10 cellular contexts compared by ENCODE assay signal in the genomic region with DNA sequence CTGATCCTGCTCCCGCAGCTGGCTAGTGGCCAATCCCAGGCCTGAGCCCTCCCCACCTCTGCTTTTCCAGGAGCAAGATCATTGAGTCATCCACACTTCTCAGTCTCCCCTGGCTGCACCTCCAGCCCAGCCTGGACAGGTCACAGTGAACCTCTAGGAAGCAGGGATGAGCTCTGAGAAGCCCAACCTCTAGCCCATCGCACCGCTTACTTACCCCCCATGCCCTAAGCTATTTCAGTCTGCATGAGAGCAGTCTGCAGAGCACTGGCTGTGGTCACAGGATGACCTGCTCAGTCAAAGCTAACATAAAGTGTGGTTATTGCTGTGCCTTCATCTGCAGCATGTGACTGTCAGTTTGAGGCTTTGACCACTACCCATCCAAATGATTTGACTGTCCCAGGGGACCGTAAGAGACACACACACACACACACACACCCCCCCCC.
A peak's percentile ranks its signal among the peaks of the same experiment; 100 is the strongest.
DNase-seq lines count a peak whose midpoint lies in the region; ATAC-seq lines count a peak whose summit lies in the region.
"Had no signal": no experiment of that assay in that cellular context is flagged by ENCODE, and none has a peak within 500 bp of the region (broad histone marks: within the 10 kb centered on the region; RNA-seq: fewer than 3 reads in every experiment).

No MANE protein-coding gene starts in this region.

- H3K9me3 ChIP-seq in neuronal stem cell (replicated peaks in 1 of 2; ENCODE audit: control insufficient read depth in 2 of 2, insufficient read depth in 1 of 2, low read depth in 1 of 2, low read length in 2 of 2), result no peaks in the 10 kb centered on the region

- no peak overlapping the region for H3K4ac ChIP-seq in neuronal stem cell (ENCODE audit: low read length)

- no peak overlapping the region for H2BK12ac ChIP-seq in neuronal stem cell (ENCODE audit: low read length)

- H4K8ac ChIP-seq in neuronal stem cell (ENCODE audit: low read depth, low read length), result no peak overlapping the region

- H2AFZ ChIP-seq in neuronal stem cell (ENCODE audit: low read length), result no peak overlapping the region

- H2BK5ac ChIP-seq in neuronal stem cell (ENCODE audit: low read length), result no peak overlapping the region

- H3K14ac ChIP-seq in neuronal stem cell (ENCODE audit: low read length), result no peak overlapping the region

- H3K18ac ChIP-seq in neuronal stem cell (ENCODE audit: low read length), result peak overlapping the region; percentile 46

- H3K79me1 ChIP-seq in neuronal stem cell (ENCODE audit: low read depth, low read length), result no peaks in the 10 kb centered on the region

- no peak overlapping the region for H2BK15ac ChIP-seq in neuronal stem cell (ENCODE audit: low read length)

- DNase-seq in SW480 (ENCODE audit: low spot score) (peak; percentile 55), neuronal stem cell (ENCODE audit: low spot score) (no peak), Kasumi-1 (lab: John Stamatoyannopoulos, UW) (no peak), NCI-H2107 (lab: John Stamatoyannopoulos, UW) (no peak), NOMO-1 treated with dmso at 0.1 percent for 144 hours (lab: John Stamatoyannopoulos, UW; ENCODE audit: unreplicated experiment) (no peak)
- DNase-seq in activated CD4-positive, alpha-beta T cell treated with anti-CD3 and anti-CD28 coated beads for 48 hours, result no peak
- DNase-seq: activated T-cell treated with anti-CD3 and anti-CD28 coated beads, Interleukin-2, amount 50 U/mL, for 1 hour; NCI-H446 treated with DMSO at 0.1 percent for 48 hours had no signal

- no peak overlapping the region for H3K27ac ChIP-seq in neuronal stem cell (replicated peaks; ENCODE audit: low read length)

- no peak overlapping the region for H2AK5ac ChIP-seq in neuronal stem cell (ENCODE audit: low read depth, low read length)

- no peak overlapping the region for H2BK120ac ChIP-seq in neuronal stem cell (ENCODE audit: low read depth, low read length)

- ATAC-seq in GM18511 (IDR thresholded peaks at IDR 0.05; ENCODE audit: unreplicated experiment) (peak; percentile 71), HG02623 (IDR thresholded peaks at IDR 0.05; ENCODE audit: unreplicated experiment) (peak; percentile 58)

- H4K91ac ChIP-seq in neuronal stem cell (ENCODE audit: low read depth, low read length, poor library complexity), result no peak overlapping the region

- no peak overlapping the region for H3K9ac ChIP-seq in neuronal stem cell (ENCODE audit: low read depth, low read length, poor library complexity)

- no peaks in the 10 kb centered on the region for H3K27me3 ChIP-seq in neuronal stem cell (ENCODE audit: control insufficient read depth in 3 of 3, insufficient read depth in 3 of 3, low read depth in 1 of 3, low read length in 3 of 3)

- H3K36me3 ChIP-seq in neuronal stem cell (replicated peaks in 1 of 2; ENCODE audit: control insufficient read depth in 2 of 2, insufficient read depth in 2 of 2, low read length in 2 of 2), result no peaks in the 10 kb centered on the region

- H3K23ac ChIP-seq in neuronal stem cell (ENCODE audit: low read depth, low read length, poor library complexity), result no peak overlapping the region

- no peak overlapping the region for H3K4me3 ChIP-seq in neuronal stem cell (ENCODE audit: low read length in 2 of 2)

- peaks cover 7 to 11% of the 10 kb centered on the region in 2 donors for H3K4me1 ChIP-seq in neuronal stem cell (ENCODE audit: control insufficient read depth in 2 of 2, insufficient read depth in 1 of 2, low read depth in 1 of 2, low read length in 2 of 2)

- no CpG with 5 or more reads among the region's 4 CpGs for WGBS in neuronal stem cell (ENCODE audit: extremely low coverage in 2 of 2, insufficient read length in 2 of 2, insufficient replicate concordance in 1 of 2), 2 donors

- H3K4me2 ChIP-seq in neuronal stem cell (ENCODE audit: insufficient read depth, low read length, poor library complexity, severe bottlenecking), result no peak overlapping the region
